In the genomic region with DNA sequence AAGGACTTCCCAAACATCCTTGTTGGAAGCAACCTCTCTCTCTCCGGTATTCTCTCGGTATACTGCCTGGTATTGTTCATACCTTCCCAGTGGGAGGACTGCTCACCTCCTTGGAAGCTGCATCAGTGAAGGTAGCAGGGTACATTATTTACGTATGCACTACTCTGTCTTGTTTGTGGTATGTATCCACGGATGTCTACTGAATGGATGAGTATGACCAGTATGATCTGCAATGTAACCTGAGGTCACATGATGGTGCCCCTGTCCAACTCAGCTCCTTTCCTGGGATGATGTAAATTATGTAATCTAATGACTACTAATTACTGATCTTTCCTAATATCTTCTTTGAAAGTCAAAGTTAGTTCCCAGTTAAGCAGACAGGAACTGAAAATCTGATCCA, we compare ENCODE assay signal across 25 cellular contexts.
"Had no signal": no experiment of that assay in that cellular context is flagged by ENCODE, and none has a peak within 500 bp of the region (broad histone marks: within the 10 kb centered on the region; RNA-seq: fewer than 3 reads in every experiment).

No MANE protein-coding gene starts in this region.

- H3K4me3 ChIP-seq: neural progenitor cell, thoracic aorta, uterus had no signal

- H3K4me1 ChIP-seq: uterus had no signal

- FAIRE-seq: astrocyte, kidney had no signal

- H3K9me3 Mint-ChIP-seq: activated naive CD4-positive, alpha-beta T cell treated with anti-CD3 and anti-CD28 coated beads, Interleukin-2, amount 10 ng/mL, durations not matched to agents 7 days and 5 days; neural progenitor cell; type B pancreatic cell had no signal

- H2AFZ ChIP-seq: neural progenitor cell had no signal

- DNase-seq: activated CD4-positive, alpha-beta T cell treated with anti-CD3 and anti-CD28 coated beads for 36 hours; activated CD4-positive, alpha-beta T cell treated with anti-CD3 and anti-CD28 coated beads, Interleukin-2, amount 50 U/mL, for 48 hours; activated CD4-positive, CD25-positive, alpha-beta regulatory T cell; activated CD8-positive, alpha-beta memory T cell treated with anti-CD3 and anti-CD28 coated beads for 24 hours; activated gamma-delta T cell; activated naive CD4-positive, alpha-beta T cell treated with anti-CD3 and anti-CD28 coated beads, Interleukin-2, amount 10 ng/mL, durations not matched to agents 7 days and 5 days; amniotic stem cell; brain microvascular endothelial cell; foreskin fibroblast; head of caudate nucleus; hippocampal formation; kidney; left colon; midbrain; naive thymus-derived CD4-positive, alpha-beta T cell; occipital lobe; right cardiac atrium; stimulated activated CD4-positive, alpha-beta T cell treated with anti-CD3 and anti-CD28 coated beads, Interleukin-2, amount 100 ng/mL, for 48 hours; stimulated activated naive CD4-positive, alpha-beta T cell treated with Interleukin-2 at 50 U/mL for 16 hours; uterus had no signal

- H3K27ac ChIP-seq: brain microvascular endothelial cell, neural progenitor cell, thoracic aorta, uterus had no signal

- H3K27ac Mint-ChIP-seq: activated CD4-positive, alpha-beta T cell treated with anti-CD3 and anti-CD28 coated beads for 36 hours; activated naive CD4-positive, alpha-beta T cell treated with anti-CD3 and anti-CD28 coated beads, Interleukin-2, amount 10 ng/mL, durations not matched to agents 7 days and 5 days; neural progenitor cell; type B pancreatic cell had no signal

- H3K9me3 ChIP-seq: thoracic aorta, uterus had no signal

- H3K36me3 ChIP-seq: brain microvascular endothelial cell, uterus had no signal

- H3K4me2 ChIP-seq: neural progenitor cell had no signal

- H3K4me3 Mint-ChIP-seq: activated CD4-positive, alpha-beta T cell treated with anti-CD3 and anti-CD28 coated beads for 36 hours; activated naive CD4-positive, alpha-beta T cell treated with anti-CD3 and anti-CD28 coated beads, Interleukin-2, amount 10 ng/mL, durations not matched to agents 7 days and 5 days; naive thymus-derived CD4-positive, alpha-beta T cell; neural progenitor cell; type B pancreatic cell had no signal

- H3K27me3 Mint-ChIP-seq: activated CD4-positive, alpha-beta T cell treated with anti-CD3 and anti-CD28 coated beads for 36 hours; activated naive CD4-positive, alpha-beta T cell treated with anti-CD3 and anti-CD28 coated beads, Interleukin-2, amount 10 ng/mL, durations not matched to agents 7 days and 5 days; naive thymus-derived CD4-positive, alpha-beta T cell; type B pancreatic cell had no signal

- ATAC-seq: activated CD4-positive, alpha-beta T cell treated with anti-CD3 and anti-CD28 coated beads for 36 hours; esophagus mucosa; left colon; naive thymus-derived CD4-positive, alpha-beta T cell had no signal

- H3K9ac ChIP-seq: neural progenitor cell had no signal

- H3K27me3 ChIP-seq: brain microvascular endothelial cell, neural progenitor cell, uterus had no signal

- H3K4me1 Mint-ChIP-seq: activated naive CD4-positive, alpha-beta T cell treated with anti-CD3 and anti-CD28 coated beads, Interleukin-2, amount 10 ng/mL, durations not matched to agents 7 days and 5 days had no signal
